26 cellular contexts compared by ENCODE assay signal in the genomic region with DNA sequence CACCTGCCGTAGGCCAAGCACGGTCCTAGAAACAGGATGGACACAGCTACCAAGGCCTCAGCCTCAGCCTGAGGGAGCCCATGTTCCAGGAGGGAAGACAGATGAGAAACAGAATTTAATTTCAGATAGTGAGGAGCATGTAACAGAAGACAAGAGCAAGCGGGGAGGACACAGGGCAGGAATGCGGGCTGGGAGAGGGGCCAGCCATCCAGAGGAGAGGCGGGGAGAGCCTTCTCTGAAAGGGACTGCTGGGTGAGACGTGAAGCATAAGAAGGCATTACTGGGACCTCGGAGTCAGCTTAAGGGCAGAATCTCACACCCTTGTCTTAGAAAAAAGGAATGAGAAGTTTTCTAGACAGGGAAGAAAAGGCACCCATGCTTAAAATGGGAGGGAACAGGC.
"Had no signal": no experiment of that assay in that cellular context is flagged by ENCODE, and none has a peak within 500 bp of the region (broad histone marks: within the 10 kb centered on the region; RNA-seq: fewer than 3 reads in every experiment).

No MANE protein-coding gene starts in this region.

- H3K4me1 ChIP-seq: left ventricle myocardium inferior, pancreas, psoas muscle, right lobe of liver, stomach, testis, transverse colon, upper lobe of left lung, vagina had no signal

- H3K27ac Mint-ChIP-seq: mesothelial cell of epicardium; naive B cell; natural killer cell; nephron progenitor cell; stimulated activated naive B cell treated with anti-CD40 and anti-IgM and Interleukin-4, amounts not matched to agents 10 μg/mL and 1 μg/mL and 100 μg/mL, for 72 hours had no signal

- H3K4me3 ChIP-seq: left ventricle myocardium inferior, lung, pancreas, psoas muscle, right lobe of liver, smooth muscle cell, stomach, testis, thyroid gland, transverse colon, upper lobe of left lung, vagina had no signal

- H3K36me3 ChIP-seq: left ventricle myocardium inferior, neutrophil, pancreas, right lobe of liver, stomach, thyroid gland, transverse colon, upper lobe of left lung, vagina had no signal

- H3K27ac ChIP-seq: left ventricle myocardium inferior, neutrophil, pancreas, psoas muscle, right lobe of liver, stomach, testis, thyroid gland, transverse colon, upper lobe of left lung, vagina had no signal

- H3K4me2 ChIP-seq: smooth muscle cell had no signal

- H3K27me3 Mint-ChIP-seq: stimulated activated naive B cell treated with anti-CD40 and anti-IgM and Interleukin-4, amounts not matched to agents 10 μg/mL and 1 μg/mL and 100 μg/mL, for 72 hours had no signal

- H3K4me3 Mint-ChIP-seq: mesothelial cell of epicardium; naive B cell; natural killer cell; nephron progenitor cell; stimulated activated naive B cell treated with anti-CD40 and anti-IgM and Interleukin-4, amounts not matched to agents 10 μg/mL and 1 μg/mL and 100 μg/mL, for 72 hours had no signal

- H3K4me1 Mint-ChIP-seq: naive B cell; natural killer cell; stimulated activated naive B cell treated with anti-CD40 and anti-IgM and Interleukin-4, amounts not matched to agents 10 μg/mL and 1 μg/mL and 100 μg/mL, for 72 hours had no signal

- H3K9me3 ChIP-seq: neutrophil, pancreas, right lobe of liver, testis, thyroid gland, transverse colon, vagina had no signal

- H3K36me3 Mint-ChIP-seq: naive B cell had no signal

- DNase-seq: head of caudate nucleus; hippocampal formation; kidney glomerular epithelial cell; left colon; left ventricle myocardium inferior; mesendoderm; naive B cell; natural killer cell; nephron progenitor cell; pancreas; psoas muscle; right lobe of liver; stimulated activated CD4-positive, alpha-beta T cell treated with anti-CD3 and anti-CD28 coated beads, Interleukin-1b, Interleukin-23, amount 100 ng/mL, for 48 hours; stimulated activated CD4-positive, alpha-beta T cell treated with anti-CD3 and anti-CD28 coated beads, Interleukin-2, amount 100 ng/mL, for 48 hours; stimulated activated naive B cell treated with anti-CD40 and anti-IgM and Interleukin-4, amounts not matched to agents 10 μg/mL and 1 μg/mL and 100 μg/mL, for 72 hours; stimulated activated naive CD8-positive, alpha-beta T cell treated with anti-CD3 and anti-CD28 coated beads, Interleukin-15, Interleukin-2, amounts not matched to agents 100 U/mL and 50 U/mL, for 24 hours; stomach; testis; thyroid gland; transverse colon; upper lobe of left lung had no signal

- H3K27me3 ChIP-seq: neutrophil, pancreas, right lobe of liver, stomach, testis, thyroid gland, transverse colon, upper lobe of left lung, vagina had no signal
